In genomic region chr20:32674362-32674789, GRCh38 we compare ENCODE assay signal across 1 cellular context.
TF ChIP-seq lines count a peak whose summit lies in the region.

No MANE protein-coding gene starts in this region.

TF ChIP-seq in HepG2, 621 proteins besides CTCF, POLR2A, EP300 and RAD21 (continued from another document and continues in another):
- TF ChIP-seq GPBP1L1 (CRISPR knock-in tag; IDR thresholded peaks at IDR 0.05) (no peak), ZNF230 (CRISPR knock-in tag; IDR thresholded peaks at IDR 0.05) (no peak), MATR3 (CRISPR knock-in tag; IDR thresholded peaks at IDR 0.05) (no peak), ZBTB38 (CRISPR knock-in tag; IDR thresholded peaks at IDR 0.05) (no peak), MAX (IDR thresholded peaks at IDR 0.05) (no peak), GZF1 (CRISPR knock-in tag; IDR thresholded peaks at IDR 0.05) (no peak), REPIN1 (CRISPR knock-in tag; IDR thresholded peaks at IDR 0.05; ENCODE audit: borderline replicate concordance, low read depth) (peak; percentile 76; the same call in 1 of the 2 replicates), ZHX1 (CRISPR knock-in tag; IDR thresholded peaks at IDR 0.05; ENCODE audit: low read depth) (no peak), GRHL1 (CRISPR knock-in tag; conservative IDR thresholded peaks at IDR 0.05) (no peak), ZNF512 (CRISPR knock-in tag; IDR thresholded peaks at IDR 0.05) (no peak), PRMT3 (CRISPR knock-in tag; IDR thresholded peaks at IDR 0.05; ENCODE audit: borderline replicate concordance, low read depth) (no peak), ZNF660 (CRISPR knock-in tag; IDR thresholded peaks at IDR 0.05; ENCODE audit: borderline replicate concordance, low read depth) (no peak), ZNF547 (CRISPR knock-in tag; IDR thresholded peaks at IDR 0.05) (no peak), ETV6 (CRISPR knock-in tag; conservative IDR thresholded peaks at IDR 0.05) (no peak), ZNF609 (CRISPR knock-in tag; IDR thresholded peaks at IDR 0.05; ENCODE audit: borderline replicate concordance) (no peak), SIX1 (CRISPR knock-in tag; IDR thresholded peaks at IDR 0.05; ENCODE audit: borderline replicate concordance) (0 out of 2 replicates have a peak, but pooled peaks have one; percentile 31), ZNF142 (CRISPR knock-in tag; IDR thresholded peaks at IDR 0.05) (no peak), POGK (CRISPR knock-in tag; conservative IDR thresholded peaks at IDR 0.05) (no peak), HMGA1 (CRISPR knock-in tag; conservative IDR thresholded peaks at IDR 0.05) (no peak), JUN (CRISPR knock-in tag; IDR thresholded peaks at IDR 0.05) (no peak), ELF4 (CRISPR knock-in tag; IDR thresholded peaks at IDR 0.05; ENCODE audit: borderline replicate concordance) (no peak), ZNF335 (CRISPR knock-in tag; IDR thresholded peaks at IDR 0.05) (no peak), ZNF784 (CRISPR knock-in tag; IDR thresholded peaks at IDR 0.05; ENCODE audit: borderline replicate concordance) (no peak), ZNF737 (CRISPR knock-in tag; IDR thresholded peaks at IDR 0.05; ENCODE audit: borderline replicate concordance) (no peak), GMEB2 (CRISPR knock-in tag; IDR thresholded peaks at IDR 0.05; ENCODE audit: low read depth) (no peak), SRY (CRISPR knock-in tag; IDR thresholded peaks at IDR 0.05) (no peak), ZSCAN20 (CRISPR knock-in tag; IDR thresholded peaks at IDR 0.05; ENCODE audit: borderline replicate concordance) (no peak), ZFP37 (CRISPR knock-in tag; IDR thresholded peaks at IDR 0.05; ENCODE audit: borderline replicate concordance) (no peak)
